Comparison of ENCODE assay signal across 8 cellular contexts in genomic region chr1:233326995-233327937, GRCh38. TPM values are rescaled to one million over a fixed set of nuclear protein-coding genes. Genes with fewer than 3 reads are reported as not detected.
DNase-seq lines count a peak whose midpoint lies in the region; ATAC-seq and TF ChIP-seq lines count a peak whose summit lies in the region.

MAP3K21 (plus strand) TSS chr1:233327724; CDS start chr1:233328029, 305 bp downstream.

- intact Hi-C loops in adrenal gland (cut with DNase I) (no loop called here), gastrocnemius medialis (cut with DNase I; ENCODE audit: low total_unique reads) (no loop called here)

- in situ Hi-C loops in gastrocnemius medialis (cut with MboI; ENCODE audit: low sequenced_read_pairs in 4 of 4) = no loop called here

- peak within 1 kb of the TSS; percentile 53 to 92 (median 76) for H3K27ac ChIP-seq in adrenal gland
- no peak within 1 kb of the TSS for H3K27ac ChIP-seq in gastrocnemius medialis

- TF ChIP-seq CTCF in GM12865 (IDR thresholded peaks at IDR 0.05; ENCODE audit: insufficient read depth, low read depth, low read length, missing control alignments) (no peak), adrenal gland (IDR thresholded peaks at IDR 0.05) (no peak), gastrocnemius medialis (IDR thresholded peaks at IDR 0.05 in 4 of 5, conservative IDR thresholded peaks at IDR 0.05 in 1 of 5) (no peak)

- H3K9me3 ChIP-seq in adrenal gland (replicated peaks in 1 of 3) = no peaks in the 10 kb centered on the region
- H3K9me3 ChIP-seq in gastrocnemius medialis = no peaks in the 10 kb centered on the region

- H3K36me3 ChIP-seq in adrenal gland (replicated peaks in 1 of 2) (no peaks in the 10 kb centered on the region), gastrocnemius medialis (no peaks in the 10 kb centered on the region)

- WGBS in adrenal gland, 4 donors = 1 to 4% (median 3%) methylated on average over 14 to 77 of the region's 79 CpGs

- H3K4me3 ChIP-seq in GM12865 (ENCODE audit: low read depth, low read length) = peak within 1 kb of the TSS; percentile 57
- H3K4me3 ChIP-seq in adrenal gland = peak within 1 kb of the TSS in 3 of 4 donors; percentile 25 to 83 (median 42)
- peak within 1 kb of the TSS; percentile 45 to 56 (median 51) for H3K4me3 ChIP-seq in gastrocnemius medialis

- H3K27me3 ChIP-seq in adrenal gland = no peaks in the 10 kb centered on the region
- peaks cover 10 to 28% (median 11%) of the 10 kb centered on the region in 3 donors for H3K27me3 ChIP-seq in gastrocnemius medialis

- DNase-seq in GM12865 (ENCODE audit: low read depth) = peak; percentile 94
- DNase-seq in NCI-H1436 treated with DMSO at 0.1 percent for 48 hours (lab: John Stamatoyannopoulos, UW) = peak; percentile 90
- peak; percentile 79 to 91 (median 84) for DNase-seq in T-helper 1 cell
- DNase-seq in adrenal gland = peak; percentile 92 to 97 (median 95)
- peak in 31 of 51 donors; percentile 16 to 76 (median 44) for DNase-seq in hypothalamus (lab: John Stamatoyannopoulos, UW)
- DNase-seq in gastrocnemius medialis = peak; percentile 35 to 48

- TF ChIP-seq POLR2A in adrenal gland (IDR thresholded peaks at IDR 0.05) (peak in 1 of 2 donors; percentile 69), gastrocnemius medialis (IDR thresholded peaks at IDR 0.05) (no peak)

- peaks cover 4 to 8% of the 10 kb centered on the region in 2 donors for H3K4me1 ChIP-seq in adrenal gland (replicated peaks in 1 of 2)
- no peaks in the 10 kb centered on the region for H3K4me1 ChIP-seq in gastrocnemius medialis

- ATAC-seq in HG02840 (IDR thresholded peaks at IDR 0.05; ENCODE audit: low FRiP score, unreplicated experiment) = peak; percentile 71
- peak in 1 of 2 donors; percentile 30 for ATAC-seq in gastrocnemius medialis
- ATAC-seq in GM18870 (IDR thresholded peaks at IDR 0.05; ENCODE audit: unreplicated experiment) = no peak

RNA-seq across cellular contexts. Expression of gene MAP3K21, which starts in this region (rescaled TPM):
- total RNA-seq in adrenal gland (10 to 100 TPM in 1 of 8 donors, 1 to 10 TPM in 7; 2.9 to 12.1 (median 6.7) TPM), gastrocnemius medialis (under 1 TPM in 2 of 4 donors, not detected in 2; 0.07 to 0.31 TPM)
- polyA plus RNA-seq in adrenal gland = 1 to 10 TPM; 3.3 to 5.6 (median 3.4) TPM

Comparison
In these comparisons a context has a peak if more than half of its experiments do, and no peak if none do; other contexts are left out.
1. Peak in DNase-seq and H3K4me3 ChIP-seq in gastrocnemius medialis; RNA of the gene not detected or under 1 TPM.
2. DNase-seq: peak in every context shown above with its lines; median percentile 95 in adrenal gland; 94 in GM12865; 90 in NCI-H1436 treated with DMSO at 0.1 percent for 48 hours; 84 in T-helper 1 cell; 44 in hypothalamus; 42 in gastrocnemius medialis.
3. H3K27ac ChIP-seq: peak in adrenal gland (5 of 5); none in gastrocnemius medialis (0 of 4).
4. Peak in every context shown above with its lines, with median percentiles within 50 percentile points of each other: H3K4me3 ChIP-seq.